Comparison of ENCODE assay signal across 11 cellular contexts in genomic region chr1:197481101-197481500, GRCh38.
DNase-seq lines count a peak whose midpoint lies in the region; ATAC-seq and TF ChIP-seq lines count a peak whose summit lies in the region.
"Had no signal": no experiment of that assay in that cellular context is flagged by ENCODE, and none has a peak within 500 bp of the region (broad histone marks: within the 10 kb centered on the region; RNA-seq: fewer than 3 reads in every experiment).

No MANE protein-coding gene starts in this region.

- ATAC-seq in GM21529 (IDR thresholded peaks at IDR 0.05; ENCODE audit: unreplicated experiment) (peak; percentile 54), T-helper 17 cell (peak; percentile 49), HG03378 (IDR thresholded peaks at IDR 0.05; ENCODE audit: unreplicated experiment) (no peak)
- peak; percentile 76 to 83 for ATAC-seq in naive thymus-derived CD8-positive, alpha-beta T cell

- POLR2A ChIA-PET in naive thymus-derived CD8-positive, alpha-beta T cell (lab: Charles Lee), result no interaction called here

- no peak overlapping the region for H3K4me3 Mint-ChIP-seq in T-helper 17 cell
- peak overlapping the region in 7 of 10 donors; percentile 29 to 72 (median 67) for H3K4me3 Mint-ChIP-seq in naive thymus-derived CD8-positive, alpha-beta T cell
- H3K4me3 Mint-ChIP-seq: activated naive CD8-positive, alpha-beta T cell; H9 had no signal

- H3K27me3 Mint-ChIP-seq in T-helper 17 cell, result peaks cover 20% of the 10 kb centered on the region
- peaks cover 0 to 7% (median 0%) of the 10 kb centered on the region in 5 donors for H3K27me3 Mint-ChIP-seq in naive thymus-derived CD8-positive, alpha-beta T cell
- H3K27me3 Mint-ChIP-seq: activated naive CD8-positive, alpha-beta T cell had no signal

- DNase-seq in activated CD4-positive, alpha-beta T cell treated with anti-CD3 and anti-CD28 coated beads for 48 hours, result peak; percentile 4
- DNase-seq in activated CD4-positive, alpha-beta T cell treated with anti-CD3 and anti-CD28 coated beads for 4 hours, result no peak
- DNase-seq in T-helper 17 cell, result no peak
- DNase-seq in naive thymus-derived CD8-positive, alpha-beta T cell, result peak in 5 of 10 donors; percentile 4 to 42 (median 28)
- no peak for DNase-seq in coronary artery (ENCODE audit: low spot score)
- no peak for DNase-seq in HPDE6-E6E7 (ENCODE audit: extremely low spot score)
- DNase-seq: H9, NCI-H2171 treated with DMSO at 0.1 percent for 48 hours had no signal

- no peak overlapping the region for H3K4me3 ChIP-seq in coronary artery

- H3K9me3 Mint-ChIP-seq in naive thymus-derived CD8-positive, alpha-beta T cell, result no peaks in the 10 kb centered on the region
- H3K9me3 Mint-ChIP-seq: H9 had no signal

- TF ChIP-seq CTCF in coronary artery (IDR thresholded peaks at IDR 0.05), result no peak

- H3K27ac ChIP-seq in coronary artery, result no peak overlapping the region

- peaks cover 2% of the 10 kb centered on the region for H3K4me1 Mint-ChIP-seq in T-helper 17 cell
- peaks cover 4 to 20% (median 17%) of the 10 kb centered on the region in 4 donors for H3K4me1 Mint-ChIP-seq in naive thymus-derived CD8-positive, alpha-beta T cell

- peak overlapping the region; percentile 47 for H3K27ac Mint-ChIP-seq in T-helper 17 cell
- H3K27ac Mint-ChIP-seq in naive thymus-derived CD8-positive, alpha-beta T cell, result peak overlapping the region in 6 of 10 donors; percentile 9 to 76 (median 40)
- H3K27ac Mint-ChIP-seq: activated naive CD8-positive, alpha-beta T cell had no signal

- H3K36me3 Mint-ChIP-seq in T-helper 17 cell (ENCODE audit: low read depth), result peaks cover 4% of the 10 kb centered on the region
- H3K36me3 Mint-ChIP-seq in naive thymus-derived CD8-positive, alpha-beta T cell, result no peaks in the 10 kb centered on the region

- no peaks in the 10 kb centered on the region for H3K9me3 ChIP-seq in T-helper 17 cell (ENCODE audit: control insufficient read depth, low read length, poor library complexity, severe bottlenecking)
